In the genomic region with DNA sequence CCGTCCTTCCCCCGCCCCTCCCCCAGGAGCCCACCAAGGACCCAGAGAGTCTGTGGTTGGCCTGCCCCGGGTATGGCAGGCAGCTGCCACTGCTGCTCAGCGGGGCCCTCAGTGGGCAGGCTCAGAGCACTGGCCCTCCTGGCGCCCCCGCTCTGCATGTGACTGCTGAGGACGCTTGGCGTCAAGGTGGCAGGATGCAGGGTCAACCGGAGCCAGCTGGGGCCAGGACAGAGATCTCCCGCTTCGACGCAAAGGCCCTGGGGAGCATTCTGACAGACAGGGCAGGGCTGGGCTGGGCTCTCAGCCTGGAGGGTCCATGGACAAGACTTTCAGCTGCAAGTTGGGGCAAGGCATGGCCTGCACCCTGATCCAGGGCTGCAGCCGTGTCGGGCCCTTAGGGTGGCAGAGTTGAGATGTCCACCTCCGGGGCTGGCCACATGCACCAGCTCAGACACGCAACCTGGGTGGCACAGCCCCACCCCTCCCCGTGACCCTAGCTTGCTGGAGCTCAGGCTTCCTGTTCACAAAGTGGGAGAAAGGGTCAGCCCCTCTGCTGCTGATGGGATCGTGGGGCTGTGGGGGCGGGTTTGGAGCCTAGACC, we compare ENCODE assay signal across 26 cellular contexts. TPM values are rescaled to one million over a fixed set of nuclear protein-coding genes. Genes with fewer than 3 reads are reported as not detected.
"Had no signal": no experiment of that assay in that cellular context is flagged by ENCODE, and none has a peak within 500 bp of the region (broad histone marks: within the 10 kb centered on the region; RNA-seq: fewer than 3 reads in every experiment).

No MANE protein-coding gene starts in this region.

- H3K4me3 Mint-ChIP-seq: activated CD4-positive, alpha-beta memory T cell treated with anti-CD3 and anti-CD28 coated beads for 36 hours; activated CD4-positive, alpha-beta T cell treated with anti-CD3 and anti-CD28 coated beads, Interleukin-2, amount 10 ng/mL, durations not matched to agents 7 days and 5 days; activated naive CD4-positive, alpha-beta T cell treated with anti-CD3 and anti-CD28 coated beads for 36 hours; activated naive CD8-positive, alpha-beta T cell; activated T-cell treated with anti-CD3 and anti-CD28 coated beads, Interleukin-2, amount 50 U/mL, for 4 hours; T-cell had no signal

- H3K36me3 Mint-ChIP-seq: activated naive CD8-positive, alpha-beta T cell had no signal

- DNase-seq: activated CD4-positive, alpha-beta memory T cell treated with anti-CD3 and anti-CD28 coated beads for 36 hours; activated CD4-positive, alpha-beta T cell treated with anti-CD3 and anti-CD28 coated beads, Interleukin-2, amount 10 ng/mL, durations not matched to agents 7 days and 5 days; activated CD4-positive, CD25-positive, alpha-beta regulatory T cell; activated CD8-positive, alpha-beta memory T cell treated with anti-CD3 and anti-CD28 coated beads for 24 hours; activated effector memory CD4-positive, alpha-beta T cell treated with anti-CD3 and anti-CD28 coated beads, Interleukin-2, amount 50 U/mL, for 16 hours; activated naive CD4-positive, alpha-beta T cell treated with anti-CD3 and anti-CD28 coated beads for 36 hours; activated T-cell treated with anti-CD3 and anti-CD28 coated beads, Interleukin-2, amount 50 U/mL, for 4 hours; amygdala; brain microvascular endothelial cell; cerebellar nuclear complex; KG1; NCI-H1092 treated with DMSO at 0.1 percent for 48 hours; NCI-H1417 treated with DMSO at 0.1 percent for 48 hours; NCI-H1694; NCI-H2029; NCI-H2107; NCI-H2171 treated with DMSO at 0.1 percent for 48 hours; NCI-H226; NCI-H510A; NCI-H526 treated with DMSO at 0.1 percent for 48 hours; NCI-H82; SIG-M5; T-cell had no signal

- H3K9me3 Mint-ChIP-seq: activated CD4-positive, alpha-beta memory T cell treated with anti-CD3 and anti-CD28 coated beads for 36 hours; activated CD4-positive, alpha-beta T cell treated with anti-CD3 and anti-CD28 coated beads, Interleukin-2, amount 10 ng/mL, durations not matched to agents 7 days and 5 days; activated naive CD4-positive, alpha-beta T cell treated with anti-CD3 and anti-CD28 coated beads for 36 hours; activated T-cell treated with anti-CD3 and anti-CD28 coated beads, Interleukin-2, amount 50 U/mL, for 4 hours; T-cell had no signal

- H3K27ac Mint-ChIP-seq: activated CD4-positive, alpha-beta memory T cell treated with anti-CD3 and anti-CD28 coated beads for 36 hours; activated CD4-positive, alpha-beta T cell treated with anti-CD3 and anti-CD28 coated beads, Interleukin-2, amount 10 ng/mL, durations not matched to agents 7 days and 5 days; activated naive CD4-positive, alpha-beta T cell treated with anti-CD3 and anti-CD28 coated beads for 36 hours; activated naive CD8-positive, alpha-beta T cell; T-cell had no signal

- H3K27me3 Mint-ChIP-seq: activated CD4-positive, alpha-beta T cell treated with anti-CD3 and anti-CD28 coated beads, Interleukin-2, amount 10 ng/mL, durations not matched to agents 7 days and 5 days; activated naive CD8-positive, alpha-beta T cell had no signal

- ATAC-seq: activated T-cell treated with anti-CD3 and anti-CD28 coated beads, Interleukin-2, amount 50 U/mL, for 4 hours had no signal

RNA-seq across cellular contexts. Expression of a gene that starts 38.8 kb away (rescaled TPM):
- total RNA-seq: activated CD4-positive, alpha-beta memory T cell treated with anti-CD3 and anti-CD28 coated beads for 36 hours; activated CD4-positive, alpha-beta T cell treated with anti-CD3 and anti-CD28 coated beads, Interleukin-2, amount 10 ng/mL, durations not matched to agents 7 days and 5 days; activated naive CD4-positive, alpha-beta T cell treated with anti-CD3 and anti-CD28 coated beads for 36 hours; activated T-cell treated with anti-CD3 and anti-CD28 coated beads, Interleukin-2, amount 50 U/mL, for 4 hours; astrocyte; T-helper 2 cell treated with Interferon-gamma antibody and Interleukin-4, amounts not matched to agents 100 ng/mL and 5 ng/mL, for 36 hours had no signal
